In genomic region chr5:114416254-114416653, GRCh38 we compare ENCODE assay signal across 24 cellular contexts.
"Had no signal": no experiment of that assay in that cellular context is flagged by ENCODE, and none has a peak within 500 bp of the region (broad histone marks: within the 10 kb centered on the region; RNA-seq: fewer than 3 reads in every experiment).

No MANE protein-coding gene starts in this region.

- H3K4me3 ChIP-seq: esophagus squamous epithelium, heart right ventricle, left ventricle myocardium inferior, lower lobe of right lung, ovary, psoas muscle, skin epidermis, spleen, testis, tibial artery had no signal

- H3K27ac ChIP-seq: esophagus squamous epithelium, heart right ventricle, left ventricle myocardium inferior, lower lobe of right lung, ovary, psoas muscle, skin epidermis, spleen, testis, tibial artery had no signal

- DNase-seq: cortex of kidney; effector memory CD8-positive, alpha-beta T cell; erythroblast; esophagus squamous epithelium; foreskin melanocyte; glutamatergic neuron; heart right ventricle; left cardiac atrium; left ventricle myocardium inferior; lower lobe of right lung; naive thymus-derived CD8-positive, alpha-beta T cell; nephron progenitor cell; occipital lobe; ovary; posterior cingulate gyrus; psoas muscle; right cardiac atrium; spleen; stimulated activated CD4-positive, alpha-beta T cell treated with anti-CD3 and anti-CD28 coated beads, Interleukin-4, amount 100 ng/mL, for 4 hours; stimulated activated naive CD8-positive, alpha-beta T cell treated with anti-CD3 and anti-CD28 coated beads, Interleukin-15, Interleukin-2, amounts not matched to agents 100 U/mL and 50 U/mL, for 24 hours; testis; tibial artery had no signal

- ATAC-seq: effector memory CD8-positive, alpha-beta T cell; heart right ventricle; left cardiac atrium; lower lobe of right lung; naive thymus-derived CD8-positive, alpha-beta T cell; right cardiac atrium; stimulated activated memory B cell treated with anti-CD40 and anti-IgM and Interleukin-4, amounts not matched to agents 10 μg/mL and 1 μg/mL and 100 μg/mL, for 72 hours; stimulated activated naive CD8-positive, alpha-beta T cell treated with anti-CD3 and anti-CD28 coated beads, Interleukin-15, Interleukin-2, amounts not matched to agents 100 U/mL and 50 U/mL, for 24 hours had no signal

- H3K27me3 ChIP-seq: esophagus squamous epithelium, heart right ventricle, ovary, spleen, testis, tibial artery had no signal
